ENCODE assay signal across 15 cellular contexts in the genomic region with DNA sequence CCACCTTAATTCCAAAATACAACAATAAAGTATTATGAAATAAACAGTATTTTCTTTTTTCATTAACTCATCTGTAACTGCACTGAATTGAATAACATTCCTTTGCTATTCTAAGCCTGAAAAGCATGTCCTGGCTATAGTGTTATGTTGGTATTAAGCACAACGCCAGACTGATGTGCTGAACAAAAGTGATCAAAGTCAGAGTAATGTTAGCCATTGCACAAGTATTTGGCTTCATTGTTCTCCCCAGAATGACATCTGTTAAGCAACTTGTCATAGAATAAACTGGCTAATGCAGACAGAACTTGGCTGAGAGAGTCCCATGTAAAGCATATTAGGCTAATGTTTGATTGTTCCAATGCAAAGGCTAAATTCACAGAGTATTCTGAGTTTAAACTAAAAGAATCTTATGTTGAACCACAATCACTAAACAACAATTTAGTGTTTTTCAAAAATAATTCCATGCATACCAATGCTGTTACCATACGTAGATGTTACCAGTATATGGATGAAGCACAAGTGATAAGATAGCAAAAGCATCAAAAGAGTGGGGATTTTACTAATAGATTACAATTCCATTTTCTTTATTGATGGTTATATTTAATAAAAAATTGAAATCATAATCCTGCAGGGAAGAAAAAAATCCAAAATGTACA.
DNase-seq lines count a peak whose midpoint lies in the region; ATAC-seq and TF ChIP-seq lines count a peak whose summit lies in the region.
"Had no signal": no experiment of that assay in that cellular context is flagged by ENCODE, and none has a peak within 500 bp of the region (broad histone marks: within the 10 kb centered on the region; RNA-seq: fewer than 3 reads in every experiment).

No MANE protein-coding gene starts in this region.

- peak overlapping the region; percentile 77 for H2BK20ac ChIP-seq in IMR-90 (ENCODE audit: low read depth, low read length)

- whole genome bisulfite sequencing in IMR-90 (ENCODE audit: extremely low coverage in 2 of 2, insufficient read length in 1 of 2), 2 experiments, result no CpG with 5 or more reads among the region's 2 CpGs

- peak overlapping the region; percentile 3; the same call in 1 of the 2 replicates for H4K91ac ChIP-seq in IMR-90 (ENCODE audit: insufficient read depth, low read depth, low read length)

- CTCF ChIA-PET in IMR-90 (lab: Yijun Ruan, JAX), result interaction anchor here (0.7 kb wide), 1 partner anchor 39 kb away, joined by 3 read pairs; no protein-coding TSS in a partner anchor

- H3K4ac ChIP-seq in IMR-90 (ENCODE audit: low read depth, low read length), result peak overlapping the region; percentile 30; the same call in 1 of the 2 replicates

- H3K79me1 ChIP-seq in IMR-90 (ENCODE audit: low read depth in 1 of 2, low read length in 2 of 2), result peaks cover 0 to 3% of the 10 kb centered on the region in 2 experiments; a peak in 2 of 4 replicates

- H3K27ac ChIP-seq in IMR-90 (ENCODE audit: insufficient read depth, low read length) (peak overlapping the region; percentile 68), temporal lobe (ENCODE audit: low read depth, low read length) (peak overlapping the region; percentile 19)
- H3K27ac ChIP-seq: gastroesophageal sphincter had no signal

- no TSS peak for BruUV-seq in IMR-90 (replicated peaks; lab: Mats Ljungman, UMichigan)

- H3K4me3 ChIP-seq in IMR-90 (ENCODE audit: insufficient read depth, low read depth, low read length), result no peak overlapping the region
- H3K4me3 ChIP-seq: gastroesophageal sphincter had no signal

- H3K9me1 ChIP-seq in IMR-90 (ENCODE audit: insufficient read depth, low read length), result no peaks in the 10 kb centered on the region

- H3K4me2 ChIP-seq in IMR-90 (ENCODE audit: low read depth, low read length), result peak overlapping the region; percentile 95; the same call in 1 of the 2 replicates

- no peak for TF ChIP-seq RAD21 in IMR-90 (IDR thresholded peaks at IDR 0.05; ENCODE audit: low read length)

- H2AK5ac ChIP-seq in IMR-90 (ENCODE audit: low read depth, low read length), result peak overlapping the region; percentile 11; the same call in 1 of the 2 replicates

- H2AFZ ChIP-seq in IMR-90 (replicated peaks; ENCODE audit: low read length, poor library complexity), result no peak overlapping the region

- in situ Hi-C loops in IMR-90 (cut with MboI; ENCODE audit: low sequenced_read_pairs), result no loop called here

- intact Hi-C loops in IMR-90 (cut with micrococcal nuclease), result no loop called here
- intact Hi-C loops in head of caudate nucleus (cut with DNase I), result no loop called here

- H3K23ac ChIP-seq in IMR-90 (ENCODE audit: low read depth, low read length), result peak overlapping the region; percentile 33

- no peak for TF ChIP-seq POLR2A in IMR-90 (IDR thresholded peaks at IDR 0.05; ENCODE audit: low read depth, low read length)

- H2AK9ac ChIP-seq in IMR-90 (replicated peaks; ENCODE audit: low read depth, low read length, poor library complexity), result no peak overlapping the region

- no peaks in the 10 kb centered on the region; the same call in 1 of the 2 replicates for H4K20me1 ChIP-seq in IMR-90 (ENCODE audit: insufficient read depth, low read length)

- peak overlapping the region; percentile 85 for H2BK120ac ChIP-seq in IMR-90 (ENCODE audit: low read depth, low read length)

- no peak for TF ChIP-seq CTCF in IMR-90 (conservative IDR thresholded peaks at IDR 0.05; ENCODE audit: low read depth, low read length)

- POLR2A ChIA-PET in IMR-90 (lab: Charles Lee; ENCODE audit: unreplicated experiment), result no interaction called here

- H4K5ac ChIP-seq in IMR-90 (ENCODE audit: low read depth, low read length), result no peak overlapping the region

- no peak overlapping the region; the same call in 1 of the 2 replicates for H3K56ac ChIP-seq in IMR-90 (ENCODE audit: extremely low read depth, insufficient read depth, low read length)

- no peaks in the 10 kb centered on the region for H3K27me3 ChIP-seq in IMR-90 (ENCODE audit: control insufficient read depth, insufficient read depth, low read length)
- H3K27me3 ChIP-seq: dorsolateral prefrontal cortex, gastroesophageal sphincter had no signal

- H3K9ac ChIP-seq in IMR-90 (ENCODE audit: low read depth, low read length), result no peak overlapping the region

- ATAC-seq in IMR-90 (ENCODE audit: low read depth), result peak; percentile 89
- ATAC-seq in HG03039 (IDR thresholded peaks at IDR 0.05; ENCODE audit: unreplicated experiment), result no peak
- ATAC-seq: activated T-cell treated with anti-CD3 and anti-CD28 coated beads, Interleukin-2, amount 50 U/mL, for 4 hours; gastroesophageal sphincter had no signal

- DNase-seq in IMR-90, result peak; percentile 40
- DNase-seq in dermis blood vessel endothelial cell, result peak; percentile 23
- DNase-seq in lung microvascular endothelial cell (ENCODE audit: low read depth in 2 of 2), result peak; percentile 4 to 62
- DNase-seq in head of caudate nucleus, result no peak
- no peak for DNase-seq in GDM1 (lab: John Stamatoyannopoulos, UW)
- DNase-seq: activated CD4-positive, alpha-beta T cell treated with anti-CD3 and anti-CD28 coated beads, Interleukin-2, amount 10 ng/mL, durations not matched to agents 7 days and 5 days; activated T-cell treated with anti-CD3 and anti-CD28 coated beads, Interleukin-2, amount 50 U/mL, for 4 hours; CD4-positive, alpha-beta memory T cell; dorsolateral prefrontal cortex; immature natural killer cell; NCI-H1048; substantia nigra had no signal

- dilution Hi-C loops in IMR-90 (cut with HindIII; ENCODE audit: low sequenced_read_pairs, unreplicated experiment), result no loop called here

- H3K9me3 ChIP-seq in IMR-90 (ENCODE audit: control insufficient read depth, insufficient read depth, low read length), result no peaks in the 10 kb centered on the region
- H3K9me3 ChIP-seq: gastroesophageal sphincter had no signal

- no peaks in the 10 kb centered on the region for H3K36me3 ChIP-seq in IMR-90 (ENCODE audit: control insufficient read depth, insufficient read depth, low read length)

- peak overlapping the region; percentile 92 for H2BK5ac ChIP-seq in IMR-90 (ENCODE audit: low read depth, low read length, poor library complexity, severe bottlenecking)

- peaks cover 5% of the 10 kb centered on the region for H3K4me1 ChIP-seq in IMR-90 (ENCODE audit: control insufficient read depth, insufficient read depth, low read length)
- H3K4me1 ChIP-seq: gastroesophageal sphincter had no signal

- no peak overlapping the region for H2BK15ac ChIP-seq in IMR-90 (ENCODE audit: low read depth, low read length)

- 0 out of 2 replicates have a peak overlapping the region, but pooled peaks have one; percentile 12 for H3K14ac ChIP-seq in IMR-90 (replicated peaks; ENCODE audit: low read depth, low read length)

- peak overlapping the region; percentile 91; the same call in 1 of the 2 replicates for H3K18ac ChIP-seq in IMR-90 (ENCODE audit: low read depth, low read length)

- peak overlapping the region in 1 of 2 experiments; percentile 10; a peak in 2 of 4 replicates for H4K8ac ChIP-seq in IMR-90 (ENCODE audit: low read depth in 2 of 2, low read length in 2 of 2)

TF ChIP-seq in IMR-90, 13 proteins besides CTCF, POLR2A, EP300 and RAD21:
- peak; percentile 52 for TF ChIP-seq CEBPB (IDR thresholded peaks at IDR 0.05; ENCODE audit: low read depth, low read length)
- TF ChIP-seq MAZ (IDR thresholded peaks at IDR 0.05; ENCODE audit: borderline replicate concordance, low read depth, low read length), result no peak

Comparison
In these comparisons a context has a peak if more than half of its experiments do, and no peak if none do; other contexts are left out.
1. DNase-seq: peak in IMR-90 (single experiment), dermis blood vessel endothelial cell (single experiment) and lung microvascular endothelial cell (2 of 2); none in head of caudate nucleus (0 of 42) and GDM1 (single experiment).